In the genomic region with DNA sequence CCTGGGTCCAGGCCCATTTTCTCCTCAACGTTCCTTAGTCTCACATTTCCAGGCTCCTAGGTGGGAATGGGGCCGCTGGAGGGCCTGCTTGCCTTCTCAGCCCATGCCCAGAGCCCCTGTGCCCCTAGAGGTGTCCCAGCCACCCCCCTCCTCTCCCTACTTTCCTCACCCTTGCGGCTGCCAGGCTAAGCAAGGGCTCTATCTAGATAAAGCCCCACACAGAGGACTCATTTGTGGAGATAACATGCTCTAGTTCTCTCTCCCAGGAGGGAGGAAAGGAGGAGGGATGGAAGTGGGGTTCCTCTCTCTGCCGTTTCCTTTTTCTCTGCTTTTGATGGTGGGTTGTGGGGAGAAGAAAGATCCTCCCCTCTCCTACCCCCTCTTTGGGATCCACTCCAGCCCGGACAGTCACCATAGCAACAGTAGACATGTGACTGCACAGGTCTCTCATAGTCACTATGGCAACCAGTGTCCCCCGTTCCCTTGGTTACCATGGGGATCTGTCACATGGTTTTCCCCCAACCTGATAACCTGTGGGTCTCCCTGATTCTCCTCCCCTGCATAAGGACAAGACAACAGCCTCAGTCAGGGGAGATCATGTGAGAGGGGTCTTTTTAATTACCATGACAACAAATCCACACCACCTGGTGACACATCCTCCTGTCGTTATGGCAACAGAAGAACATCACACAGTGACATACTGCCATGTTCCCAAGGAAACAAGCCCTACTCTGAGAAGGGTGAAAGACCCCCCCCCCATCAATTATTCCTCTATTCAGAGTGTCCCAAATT, we compare ENCODE assay signal across 10 cellular contexts. TPM values are rescaled to one million over a fixed set of nuclear protein-coding genes. Genes with fewer than 3 reads are reported as not detected.
DNase-seq lines count a peak whose midpoint lies in the region; ATAC-seq and TF ChIP-seq lines count a peak whose summit lies in the region.
"Had no signal": no experiment of that assay in that cellular context is flagged by ENCODE, and none has a peak within 500 bp of the region (broad histone marks: within the 10 kb centered on the region; RNA-seq: fewer than 3 reads in every experiment).

No MANE protein-coding gene starts in this region.

- H3K4me3 ChIP-seq in ascending aorta (no peak overlapping the region), mesendoderm (ENCODE audit: low read length) (no peak overlapping the region)
- H3K4me3 ChIP-seq: pancreas had no signal

- H2BK15ac ChIP-seq in mesendoderm (replicated peaks; ENCODE audit: low read depth), result no peak overlapping the region

- no peak overlapping the region for H4K8ac ChIP-seq in mesendoderm (ENCODE audit: low read depth, low read length)

- ATAC-seq in GM21576 (IDR thresholded peaks at IDR 0.05; ENCODE audit: unreplicated experiment) (no peak), GM18498 (IDR thresholded peaks at IDR 0.05; ENCODE audit: unreplicated experiment) (no peak), HG03354 (IDR thresholded peaks at IDR 0.05; ENCODE audit: poor library complexity, severe bottlenecking, unreplicated experiment) (no peak)

- no peaks in the 10 kb centered on the region for H3K79me1 ChIP-seq in mesendoderm (ENCODE audit: low read length)

- TF ChIP-seq CTCF in ascending aorta (IDR thresholded peaks at IDR 0.05), result no peak

- no peak overlapping the region for H2BK5ac ChIP-seq in mesendoderm (ENCODE audit: low read length)

- H3K4me1 ChIP-seq in ascending aorta, result peaks cover 13 to 28% of the 10 kb centered on the region in 2 donors
- H3K4me1 ChIP-seq in mesendoderm (ENCODE audit: control insufficient read depth, low read depth, low read length), result peaks cover 10% of the 10 kb centered on the region

- H3K56ac ChIP-seq in mesendoderm (ENCODE audit: low read length), result no peak overlapping the region

- peak; percentile 12 for DNase-seq in COLO668 (lab: John Stamatoyannopoulos, UW; ENCODE audit: unreplicated experiment)
- DNase-seq in NCI-H128 (lab: John Stamatoyannopoulos, UW; ENCODE audit: unreplicated experiment), result peak; percentile 26
- no peak for DNase-seq in ascending aorta (ENCODE audit: low spot score in 2 of 2)
- DNase-seq in mesendoderm, result peak; percentile 91
- DNase-seq in stimulated activated CD4-positive, alpha-beta T cell treated with anti-CD3 and anti-CD28 coated beads, Interleukin-2, amount 100 ng/mL, for 48 hours, result no peak
- DNase-seq: pancreas had no signal

- intact Hi-C loops in ascending aorta (cut with DNase I), result no loop called here

- H2BK120ac ChIP-seq in mesendoderm (ENCODE audit: low read depth, low read length), result no peak overlapping the region

- H3K27me3 ChIP-seq in ascending aorta (peaks cover 8% of the 10 kb centered on the region), mesendoderm (ENCODE audit: insufficient read depth, low read length, poor library complexity) (peaks cover 3% of the 10 kb centered on the region)
- H3K27me3 ChIP-seq: pancreas had no signal

- H3K23ac ChIP-seq in mesendoderm (ENCODE audit: low read length), result no peak overlapping the region

- no peak overlapping the region for H3K4me2 ChIP-seq in mesendoderm (ENCODE audit: low read length)

- no peak overlapping the region for H3K4ac ChIP-seq in mesendoderm (ENCODE audit: low read depth, low read length)

- H3K9ac ChIP-seq in mesendoderm (ENCODE audit: low read length), result no peak overlapping the region

- H3K36me3 ChIP-seq in ascending aorta (no peaks in the 10 kb centered on the region), mesendoderm (ENCODE audit: control insufficient read depth, insufficient read depth, low read length) (no peaks in the 10 kb centered on the region)
- H3K36me3 ChIP-seq: pancreas had no signal

- H3K27ac ChIP-seq in ascending aorta, result peak overlapping the region; percentile 67 to 69
- no peak overlapping the region for H3K27ac ChIP-seq in mesendoderm (ENCODE audit: low read depth, low read length)
- H3K27ac ChIP-seq: epithelial cell of prostate, pancreas had no signal

- no peaks in the 10 kb centered on the region for H3K9me3 ChIP-seq in ascending aorta
- H3K9me3 ChIP-seq: pancreas had no signal

- H3K18ac ChIP-seq in mesendoderm (ENCODE audit: low read length), result no peak overlapping the region

- no peak overlapping the region for H4K5ac ChIP-seq in mesendoderm (ENCODE audit: low read length)

- no peaks in the 10 kb centered on the region for H3K79me2 ChIP-seq in mesendoderm (ENCODE audit: control insufficient read depth, insufficient read depth, low read length)

- no CpG with 5 or more reads among the region's 7 CpGs for WGBS in mesendoderm (ENCODE audit: extremely low coverage, insufficient coverage, low lambda C conversion rate)

- H2AK5ac ChIP-seq in mesendoderm (ENCODE audit: low read length), result no peak overlapping the region

RNA-seq across cellular contexts. Expression of a gene that starts 5.2 kb away (rescaled TPM):
- 1.2 TPM for total RNA-seq in ascending aorta
- 1.8 TPM for polyA plus RNA-seq in mesendoderm (2013, experiment 1 of 2)
- 1.6 TPM for polyA plus RNA-seq in mesendoderm (2013, experiment 2 of 2)

RNA-seq across cellular contexts. Expression of a gene that starts 18.8 kb away (rescaled TPM):
- 463 TPM for total RNA-seq in ascending aorta
- 9.8 TPM for polyA plus RNA-seq in mesendoderm (2013, experiment 1 of 2)
- 9.4 TPM for polyA plus RNA-seq in mesendoderm (2013, experiment 2 of 2)

RNA-seq across cellular contexts. Expression of a gene that starts 33.2 kb away (rescaled TPM):
- 0.85 TPM for total RNA-seq in ascending aorta
- 3.7 TPM for polyA plus RNA-seq in mesendoderm (2013, experiment 1 of 2)
- 3.0 TPM for polyA plus RNA-seq in mesendoderm (2013, experiment 2 of 2)

RNA-seq across cellular contexts. Expression of a gene that starts 57.5 kb away (rescaled TPM):
- total RNA-seq in ascending aorta, result 7.9 TPM
- 0.17 TPM for polyA plus RNA-seq in mesendoderm (2013, experiment 1 of 2)
- polyA plus RNA-seq in mesendoderm (2013, experiment 2 of 2), result 0.15 TPM

Comparison
In these comparisons a context has a peak if more than half of its experiments do, and no peak if none do; other contexts are left out.
1. DNase-seq: peak in COLO668 (single experiment), NCI-H128 (single experiment) and mesendoderm (single experiment); none in ascending aorta (0 of 2) and stimulated activated CD4-positive, alpha-beta T cell treated with anti-CD3 and anti-CD28 coated beads, Interleukin-2, amount 100 ng/mL, for 48 hours (0 of 2).